15 cellular contexts compared by ENCODE assay signal in the genomic region with DNA sequence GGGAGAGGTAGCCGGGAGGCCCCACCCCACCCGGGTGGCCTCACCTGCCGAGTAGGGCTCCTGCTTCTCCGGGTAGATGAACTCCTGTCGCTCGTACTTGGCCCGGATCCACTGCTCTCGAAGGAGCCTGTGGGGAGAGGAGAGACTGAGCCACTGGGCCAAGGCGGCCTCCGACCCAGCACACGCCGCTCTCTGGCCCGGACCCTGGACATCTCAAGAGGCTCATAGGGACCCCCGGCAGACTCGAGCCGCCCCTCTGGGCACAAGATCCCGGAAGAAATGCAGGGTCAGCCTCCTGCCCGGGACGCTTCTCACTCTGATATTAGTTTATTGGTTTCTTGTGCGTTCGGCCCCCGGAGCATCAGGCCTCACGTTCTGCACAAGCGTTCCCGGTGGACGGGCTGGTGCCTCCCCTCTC. TPM values are rescaled to one million over a fixed set of nuclear protein-coding genes. Genes with fewer than 3 reads are reported as not detected.
DNase-seq lines count a peak whose midpoint lies in the region; ATAC-seq and TF ChIP-seq lines count a peak whose summit lies in the region.
"Had no signal": no experiment of that assay in that cellular context is flagged by ENCODE, and none has a peak within 500 bp of the region (broad histone marks: within the 10 kb centered on the region; RNA-seq: fewer than 3 reads in every experiment).

No MANE protein-coding gene starts in this region.

- H2AFZ ChIP-seq in mammary epithelial cell (ENCODE audit: low read depth, low read length): no peak overlapping the region

- H3K27ac Mint-ChIP-seq in MCF 10A (ENCODE audit: low read depth, unreplicated experiment): peak overlapping the region; percentile 59
- no peak overlapping the region for H3K27ac Mint-ChIP-seq in type B pancreatic cell

- H3K4me1 Mint-ChIP-seq in MCF 10A (ENCODE audit: insufficient read depth, unreplicated experiment) (no peaks in the 10 kb centered on the region), type B pancreatic cell (ENCODE audit: unreplicated experiment) (peaks cover 13% of the 10 kb centered on the region)

- no peak overlapping the region for H3K27ac ChIP-seq in mammary epithelial cell (ENCODE audit: insufficient read depth, low read depth, low read length)
- peak overlapping the region; percentile 32 for H3K27ac ChIP-seq in colonic mucosa
- H3K27ac ChIP-seq in tibial artery: no peak overlapping the region

- no peak for TF ChIP-seq CTCF in MCF 10A (IDR thresholded peaks at IDR 0.05; ENCODE audit: unreplicated experiment)
- TF ChIP-seq CTCF in mammary epithelial cell (conservative IDR thresholded peaks at IDR 0.05 in 1 of 2, IDR thresholded peaks at IDR 0.05 in 1 of 2; ENCODE audit: extremely low read depth in 1 of 2, insufficient read depth in 1 of 2, low read depth in 1 of 2, low read length in 2 of 2): no peak
- TF ChIP-seq CTCF in colonic mucosa (IDR thresholded peaks at IDR 0.05): no peak
- TF ChIP-seq CTCF in mucosa of descending colon (IDR thresholded peaks at IDR 0.05): no peak
- TF ChIP-seq CTCF in tibial artery (IDR thresholded peaks at IDR 0.05): no peak
- TF ChIP-seq CTCF in type B pancreatic cell (conservative IDR thresholded peaks at IDR 0.05): no peak

- no peaks in the 10 kb centered on the region for H3K27me3 ChIP-seq in mammary epithelial cell (ENCODE audit: insufficient read depth, low read length)
- H3K27me3 ChIP-seq in colonic mucosa: no peaks in the 10 kb centered on the region
- H3K27me3 ChIP-seq in tibial artery: no peaks in the 10 kb centered on the region

- no peak overlapping the region for H3K9ac ChIP-seq in mammary epithelial cell (ENCODE audit: insufficient read depth, low read length)
- H3K9ac ChIP-seq in colonic mucosa (ENCODE audit: low read depth in 2 of 2, low read length in 2 of 2): peak overlapping the region; percentile 68 to 81

- H3K36me3 Mint-ChIP-seq in MCF 10A (ENCODE audit: insufficient read depth, unreplicated experiment) (no peaks in the 10 kb centered on the region), type B pancreatic cell (no peaks in the 10 kb centered on the region)
- H3K36me3 Mint-ChIP-seq: activated CD4-positive, alpha-beta memory T cell treated with anti-CD3 and anti-CD28 coated beads for 36 hours; activated naive CD4-positive, alpha-beta T cell treated with anti-CD3 and anti-CD28 coated beads, Interleukin-2, amount 50 U/mL, for 24 hours; naive thymus-derived CD8-positive, alpha-beta T cell had no signal

- ATAC-seq in mucosa of descending colon: peak; percentile 32
- ATAC-seq in HG03571 (IDR thresholded peaks at IDR 0.05; ENCODE audit: unreplicated experiment): no peak
- ATAC-seq: naive thymus-derived CD8-positive, alpha-beta T cell had no signal

- intact Hi-C loops in MCF 10A (cut with micrococcal nuclease): no loop called here
- intact Hi-C loops in mammary epithelial cell (cut with micrococcal nuclease): no loop called here
- intact Hi-C loops in colonic mucosa (cut with DNase I): no loop called here
- intact Hi-C loops in mucosa of descending colon (cut with DNase I, micrococcal nuclease): no loop called here
- intact Hi-C loops in tibial artery (cut with DNase I; ENCODE audit: low total_unique reads): no loop called here

- H3K9me3 Mint-ChIP-seq in MCF 10A (ENCODE audit: unreplicated experiment): no peaks in the 10 kb centered on the region
- no peaks in the 10 kb centered on the region for H3K9me3 Mint-ChIP-seq in type B pancreatic cell
- H3K9me3 Mint-ChIP-seq: activated CD4-positive, alpha-beta memory T cell treated with anti-CD3 and anti-CD28 coated beads for 36 hours; activated naive CD4-positive, alpha-beta T cell treated with anti-CD3 and anti-CD28 coated beads, Interleukin-2, amount 50 U/mL, for 24 hours; naive thymus-derived CD8-positive, alpha-beta T cell; T-helper 2 cell treated with Interferon-gamma antibody and Interleukin-4, amounts not matched to agents 5 μg/mL and 100 μg/mL, for 36 hours had no signal

- DNase-seq in MCF 10A (ENCODE audit: unreplicated experiment): no peak
- DNase-seq in mammary epithelial cell: no peak
- peak; percentile 80 for DNase-seq in colonic mucosa
- DNase-seq in mucosa of descending colon: peak; percentile 72 to 79 (median 78)
- peak; percentile 15 to 52 for DNase-seq in tibial artery
- no peak for DNase-seq in type B pancreatic cell (ENCODE audit: extremely low spot score, unreplicated experiment)
- no peak for DNase-seq in AG20443 (ENCODE audit: low spot score)
- DNase-seq: DMS 273 treated with DMSO at 0.1 percent for 48 hours, NCI-H187, NCI-H82 had no signal

- H3K36me3 ChIP-seq in mammary epithelial cell (ENCODE audit: insufficient read depth, low read length): no peaks in the 10 kb centered on the region
- H3K36me3 ChIP-seq in colonic mucosa: no peaks in the 10 kb centered on the region
- no peaks in the 10 kb centered on the region for H3K36me3 ChIP-seq in mucosa of descending colon (ENCODE audit: low read depth)
- no peaks in the 10 kb centered on the region for H3K36me3 ChIP-seq in tibial artery

- BruUV-seq in MCF 10A (replicated peaks; lab: Mats Ljungman, UMichigan) (no TSS peak), mammary epithelial cell (replicated peaks; lab: Mats Ljungman, UMichigan) (no TSS peak)

- in situ Hi-C loops in mammary epithelial cell (cut with MboI; ENCODE audit: low sequenced_read_pairs in 2 of 2): no loop called here

- WGBS in mammary epithelial cell (ENCODE audit: low coverage, missing lambda C conversion rate): no CpG with 5 or more reads among the region's 26 CpGs

- no peaks in the 10 kb centered on the region for H3K27me3 Mint-ChIP-seq in MCF 10A (ENCODE audit: insufficient read depth, unreplicated experiment)
- no peaks in the 10 kb centered on the region for H3K27me3 Mint-ChIP-seq in type B pancreatic cell
- H3K27me3 Mint-ChIP-seq: activated CD4-positive, alpha-beta memory T cell treated with anti-CD3 and anti-CD28 coated beads for 36 hours; activated naive CD4-positive, alpha-beta T cell treated with anti-CD3 and anti-CD28 coated beads, Interleukin-2, amount 50 U/mL, for 24 hours; naive thymus-derived CD8-positive, alpha-beta T cell had no signal

- POLR2A ChIA-PET in MCF 10A (lab: Yijun Ruan, JAX): no interaction called here

- H3K79me2 ChIP-seq in mammary epithelial cell (ENCODE audit: insufficient read depth, low read length): no peaks in the 10 kb centered on the region

- CTCF ChIA-PET in MCF 10A (lab: Yijun Ruan, JAX): no interaction called here
- CTCF ChIA-PET in mammary epithelial cell (lab: Charles Lee; ENCODE audit: low non-redundant PET): no interaction called here

- no peaks in the 10 kb centered on the region for H4K20me1 ChIP-seq in mammary epithelial cell (ENCODE audit: insufficient read depth, low read length)

- no peak overlapping the region for H3K4me2 ChIP-seq in mammary epithelial cell (ENCODE audit: insufficient read depth, low read depth, low read length)

- no peak overlapping the region for H3K4me3 Mint-ChIP-seq in MCF 10A (ENCODE audit: unreplicated experiment)
- H3K4me3 Mint-ChIP-seq in type B pancreatic cell: no peak overlapping the region
- H3K4me3 Mint-ChIP-seq: activated CD4-positive, alpha-beta memory T cell treated with anti-CD3 and anti-CD28 coated beads for 36 hours; activated naive CD4-positive, alpha-beta T cell treated with anti-CD3 and anti-CD28 coated beads, Interleukin-2, amount 50 U/mL, for 24 hours; T-helper 2 cell treated with Interferon-gamma antibody and Interleukin-4, amounts not matched to agents 5 μg/mL and 100 μg/mL, for 36 hours had no signal

- H3K4me1 ChIP-seq in mammary epithelial cell (ENCODE audit: insufficient read depth, low read length): peaks cover 8% of the 10 kb centered on the region
- peaks cover 31% of the 10 kb centered on the region for H3K4me1 ChIP-seq in colonic mucosa
- H3K4me1 ChIP-seq in mucosa of descending colon (ENCODE audit: low read depth): peaks cover 62% of the 10 kb centered on the region
- H3K4me1 ChIP-seq in tibial artery: peaks cover 0 to 12% (median 6%) of the 10 kb centered on the region in 4 donors

- H3K9me3 ChIP-seq in mammary epithelial cell (replicated peaks; ENCODE audit: insufficient read depth, low read length) (no peaks in the 10 kb centered on the region), colonic mucosa (no peaks in the 10 kb centered on the region), mucosa of descending colon (no peaks in the 10 kb centered on the region), tibial artery (no peaks in the 10 kb centered on the region)

- dilution Hi-C loops in mammary epithelial cell (cut with HindIII; ENCODE audit: low sequenced_read_pairs): no loop called here

- no peak overlapping the region for H3K4me3 ChIP-seq in mammary epithelial cell (replicated peaks in 1 of 3; ENCODE audit: insufficient read depth in 1 of 3, low read depth in 2 of 3, low read length in 3 of 3)
- peak overlapping the region; percentile 21 for H3K4me3 ChIP-seq in colonic mucosa
- H3K4me3 ChIP-seq in mucosa of descending colon: no peak overlapping the region
- no peak overlapping the region for H3K4me3 ChIP-seq in tibial artery

RNA-seq across cellular contexts. Expression of a gene that starts 34.5 kb away (rescaled TPM):
- total RNA-seq in MCF 10A (2022) (7.0 and 10.5 TPM in 2 replicates), mammary epithelial cell (10 to 100 TPM; 11.0 to 21.4 TPM), colonic mucosa (100 to 1,000 TPM; 107 to 201 TPM), mucosa of descending colon (100 to 1,000 TPM in 1 of 3 donors, 10 to 100 TPM in 2; 80.7 to 153 (median 98.8) TPM), type B pancreatic cell (ENCODE audit: low replicate concordance) (15.7 and 18.1 TPM in 2 replicates)
- 9.3 TPM for polyA plus RNA-seq in mammary epithelial cell
- polyA minus RNA-seq in mammary epithelial cell: 31.4 TPM

RNA-seq across cellular contexts. Expression of a gene that starts 43.6 kb away (rescaled TPM):
- total RNA-seq in MCF 10A (2022) (32.6 and 43.9 TPM in 2 replicates), mammary epithelial cell (10 to 100 TPM; 26.0 to 40.8 TPM), colonic mucosa (10 to 100 TPM; 33.0 to 35.9 TPM), mucosa of descending colon (10 to 100 TPM; 36.9 to 48.8 (median 48.2) TPM), type B pancreatic cell (ENCODE audit: low replicate concordance) (46.3 and 50.0 TPM in 2 replicates)
- polyA plus RNA-seq in mammary epithelial cell: 28.5 TPM
- 24.8 TPM for polyA minus RNA-seq in mammary epithelial cell

RNA-seq across cellular contexts. Expression of a gene that starts 55.4 kb away (rescaled TPM):
- 14.7 and 16.5 TPM in 2 replicates for total RNA-seq in MCF 10A (2022)
- total RNA-seq in mammary epithelial cell: 10 to 100 TPM; 11.2 to 15.9 TPM
- 4.5 TPM for polyA plus RNA-seq in mammary epithelial cell
- 1.9 TPM for polyA minus RNA-seq in mammary epithelial cell
- total RNA-seq in colonic mucosa: 10 to 100 TPM; 11.6 to 16.5 TPM
- 10 to 100 TPM; 14.9 to 20.9 (median 15.8) TPM for total RNA-seq in mucosa of descending colon
- total RNA-seq in type B pancreatic cell (ENCODE audit: low replicate concordance): 14.8 and 15.4 TPM in 2 replicates

Comparison
In these comparisons a context has a peak if more than half of its experiments do, and no peak if none do; other contexts are left out.
1. DNase-seq: peak in colonic mucosa (single experiment), mucosa of descending colon (3 of 3) and tibial artery (2 of 2); none in MCF 10A (single experiment), mammary epithelial cell (single experiment), type B pancreatic cell (single experiment) and AG20443 (single experiment).